In genomic region chr21:42626171-42626570, GRCh38 we compare ENCODE assay signal across 19 cellular contexts.
"Had no signal": no experiment of that assay in that cellular context is flagged by ENCODE, and none has a peak within 500 bp of the region (broad histone marks: within the 10 kb centered on the region; RNA-seq: fewer than 3 reads in every experiment).

No MANE protein-coding gene starts in this region.

- DNase-seq: caudate nucleus; colonic mucosa; effector CD8-positive, alpha-beta T cell; gastrocnemius medialis; left cardiac atrium; left ventricle myocardium superior; mesendoderm; naive thymus-derived CD4-positive, alpha-beta T cell; nephron progenitor cell; stimulated activated CD4-positive, alpha-beta T cell treated with anti-CD3 and anti-CD28 coated beads, Interleukin-15, amount 100 ng/mL, for 24 hours; stimulated activated CD4-positive, alpha-beta T cell treated with anti-CD3 and anti-CD28 coated beads, Interleukin-1b, Interleukin-23, amount 100 ng/mL, for 48 hours; stimulated activated CD4-positive, alpha-beta T cell treated with anti-CD3 and anti-CD28 coated beads, Interleukin-4, amount 100 ng/mL, for 24 hours; testis had no signal

- ATAC-seq: gastrocnemius medialis; left cardiac atrium; left ventricle myocardium superior; naive thymus-derived CD4-positive, alpha-beta T cell; stimulated activated memory B cell treated with anti-CD40 and anti-IgM and Interleukin-4, amounts not matched to agents 10 μg/mL and 1 μg/mL and 100 μg/mL, for 72 hours had no signal

- H3K4me3 ChIP-seq: colonic mucosa, gastrocnemius medialis, lung, right atrium auricular region, testis, tibial nerve had no signal

- H3K27me3 ChIP-seq: colonic mucosa, right atrium auricular region, testis, tibial nerve had no signal

- H3K36me3 ChIP-seq: colonic mucosa, gastrocnemius medialis, right atrium auricular region, tibial nerve had no signal

- H3K9me3 ChIP-seq: colonic mucosa, gastrocnemius medialis, right atrium auricular region, testis, tibial nerve had no signal

- H3K27ac ChIP-seq: colonic mucosa, gastrocnemius medialis, right atrium auricular region, testis, tibial nerve had no signal

- FAIRE-seq: keratinocyte, urothelium cell line had no signal

- H3K4me1 ChIP-seq: colonic mucosa, gastrocnemius medialis, testis had no signal
